ENCODE assay signal across 15 cellular contexts in the genomic region with DNA sequence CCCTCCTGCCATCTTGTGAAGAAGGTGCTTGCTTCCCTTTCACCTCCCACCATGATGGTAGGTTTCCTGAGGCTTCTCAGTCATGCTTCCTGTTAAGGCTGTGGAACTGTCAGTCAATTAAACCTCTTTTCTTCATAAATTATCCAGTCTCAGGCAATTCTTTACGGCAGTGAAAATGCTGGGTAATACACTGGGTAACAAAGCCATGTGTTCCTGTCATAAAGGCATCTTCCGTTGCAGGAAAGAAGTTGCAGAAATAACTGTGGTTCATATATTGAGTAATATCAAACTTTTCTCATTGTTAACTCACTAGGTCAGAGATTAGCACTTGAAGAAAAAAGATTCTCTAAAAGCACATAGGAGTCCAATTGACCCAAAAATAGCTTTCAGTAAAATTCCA.
"Had no signal": no experiment of that assay in that cellular context is flagged by ENCODE, and none has a peak within 500 bp of the region (broad histone marks: within the 10 kb centered on the region; RNA-seq: fewer than 3 reads in every experiment).

No MANE protein-coding gene starts in this region.

- H3K4me3 Mint-ChIP-seq: naive thymus-derived CD8-positive, alpha-beta T cell had no signal

- DNase-seq: effector memory CD4-positive, alpha-beta T cell; gastrocnemius medialis; heart right ventricle; hypothalamus; kidney glomerular epithelial cell; mucosa of descending colon; naive thymus-derived CD8-positive, alpha-beta T cell; psoas muscle; retina; right lobe of liver; stimulated activated naive CD4-positive, alpha-beta T cell; stomach; trophoblast cell had no signal

- H3K36me3 Mint-ChIP-seq: naive thymus-derived CD8-positive, alpha-beta T cell had no signal

- H3K36me3 ChIP-seq: gastrocnemius medialis, heart right ventricle, neutrophil, right lobe of liver, stomach had no signal

- H3K27ac Mint-ChIP-seq: naive thymus-derived CD8-positive, alpha-beta T cell had no signal

- H3K9me3 ChIP-seq: gastrocnemius medialis, neutrophil, right lobe of liver had no signal

- H3K4me3 ChIP-seq: gastrocnemius medialis, heart right ventricle, mucosa of descending colon, psoas muscle, right lobe of liver, skin epidermis, stomach had no signal

- H3K27ac ChIP-seq: gastrocnemius medialis, heart right ventricle, neutrophil, psoas muscle, right lobe of liver, skin epidermis, stomach had no signal

- H3K4me1 Mint-ChIP-seq: naive thymus-derived CD8-positive, alpha-beta T cell had no signal

- H3K4me1 ChIP-seq: gastrocnemius medialis, heart right ventricle, psoas muscle, right lobe of liver, stomach had no signal

- H3K27me3 ChIP-seq: gastrocnemius medialis, heart right ventricle, neutrophil, right lobe of liver, stomach had no signal
